ENCODE assay signal across 8 cellular contexts in the genomic region with DNA sequence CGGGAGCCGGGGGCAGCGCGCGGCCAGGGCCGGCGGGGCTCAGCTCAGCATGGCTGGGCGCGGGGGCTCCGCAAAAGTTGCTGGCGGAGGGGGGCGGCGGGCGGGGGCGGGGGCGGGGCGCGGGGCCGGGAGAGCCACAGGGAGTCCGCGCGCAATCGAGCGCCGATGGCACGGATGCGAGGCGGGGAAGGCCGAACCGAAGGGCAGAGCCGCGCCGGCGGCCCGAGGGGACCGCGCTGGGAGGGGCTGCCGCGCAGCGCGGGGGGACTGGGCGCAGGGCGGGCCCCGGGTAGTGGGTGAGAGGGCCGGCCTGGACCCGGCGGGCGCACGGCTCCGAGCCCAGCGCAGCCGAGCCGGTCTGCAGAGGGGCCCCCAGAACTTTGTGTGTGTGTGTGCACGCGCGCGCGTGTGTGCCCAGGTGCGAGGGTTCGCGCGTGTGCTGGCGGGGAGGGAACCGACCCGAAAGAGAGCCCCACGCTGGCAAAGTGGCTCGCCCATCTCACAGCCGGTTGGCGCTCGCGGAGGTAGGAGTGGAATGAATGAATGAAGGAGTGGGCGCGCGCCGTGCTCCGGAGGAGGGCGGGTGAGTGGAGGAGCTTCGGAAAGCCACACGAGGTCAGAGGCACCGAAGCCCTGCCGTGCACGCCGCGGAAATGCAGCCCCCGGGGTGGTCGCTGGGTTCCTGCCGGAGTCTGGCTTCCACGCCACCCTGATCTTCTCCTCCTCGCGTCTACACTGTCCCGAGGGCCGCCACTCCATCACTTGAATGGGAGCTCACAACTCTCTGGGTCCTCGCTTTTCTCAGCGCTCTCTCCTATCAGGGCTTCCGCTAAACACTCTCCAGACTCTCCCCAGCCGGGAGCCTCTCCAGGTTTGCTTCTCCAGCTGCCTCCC. TPM values are rescaled to one million over a fixed set of nuclear protein-coding genes. Genes with fewer than 3 reads are reported as not detected.
DNase-seq lines count a peak whose midpoint lies in the region; ATAC-seq and TF ChIP-seq lines count a peak whose summit lies in the region.

A gene (minus strand): TSS at position 51 of the 894 bp plus-strand sequence. CDS start 375 bp downstream, outside the sequence.

- H3K4me1 Mint-ChIP-seq in activated naive CD4-positive, alpha-beta T cell treated with anti-CD3 and anti-CD28 coated beads, Interleukin-2, amount 50 U/mL, for 24 hours, result peaks cover 51% of the 10 kb centered on the region

- no peaks in the 10 kb centered on the region for H3K9me3 Mint-ChIP-seq in activated naive CD4-positive, alpha-beta T cell treated with anti-CD3 and anti-CD28 coated beads, Interleukin-2, amount 50 U/mL, for 24 hours

- peak within 1 kb of the TSS; percentile 99 for H3K27ac Mint-ChIP-seq in activated naive CD4-positive, alpha-beta T cell treated with anti-CD3 and anti-CD28 coated beads, Interleukin-2, amount 50 U/mL, for 24 hours

- peak within 1 kb of the TSS; percentile 85 to 91 for H3K27ac ChIP-seq in thoracic aorta

- peak within 1 kb of the TSS; percentile 88 for H3K4me3 ChIP-seq in thoracic aorta

- in situ Hi-C loops in KBM-7 (cut with MboI; ENCODE audit: low pct_unique_long_range_greater_than_20kb, low sequenced_read_pairs), result no loop called here

- ATAC-seq in GM21528 (IDR thresholded peaks at IDR 0.05; ENCODE audit: low FRiP score, unreplicated experiment), result peak; percentile 58
- ATAC-seq in thoracic aorta (ENCODE audit: insufficient number of reproducible peaks, low FRiP score, low read depth), result peak; percentile 19

- no peak for TF ChIP-seq CTCF in thoracic aorta (IDR thresholded peaks at IDR 0.05)

- H3K36me3 ChIP-seq in thoracic aorta, result no peaks in the 10 kb centered on the region

- H3K4me3 Mint-ChIP-seq in activated naive CD4-positive, alpha-beta T cell treated with anti-CD3 and anti-CD28 coated beads, Interleukin-2, amount 50 U/mL, for 24 hours, result peak within 1 kb of the TSS; percentile 98

- H3K4me1 ChIP-seq in thoracic aorta (ENCODE audit: control insufficient read depth in 1 of 2, low read depth in 2 of 2), result peaks cover 18 to 36% of the 10 kb centered on the region in 2 donors

- H3K27me3 Mint-ChIP-seq in activated naive CD4-positive, alpha-beta T cell treated with anti-CD3 and anti-CD28 coated beads, Interleukin-2, amount 50 U/mL, for 24 hours, result no peaks in the 10 kb centered on the region

- DNase-seq in DMS153 (lab: John Stamatoyannopoulos, UW) (peak; percentile 42), KBM-7 (peak; percentile 55), SKM-1 (lab: John Stamatoyannopoulos, UW; ENCODE audit: unreplicated experiment) (peak; percentile 16), glomerular endothelial cell (ENCODE audit: extremely low read depth, low read depth, low spot score) (no peak), occipital lobe (lab: John Stamatoyannopoulos, UW) (peak; percentile 61), thoracic aorta (ENCODE audit: low spot score) (peak; percentile 33)

- H3K9me3 ChIP-seq in thoracic aorta, result no peaks in the 10 kb centered on the region

- H3K27me3 ChIP-seq in thoracic aorta (replicated peaks; ENCODE audit: insufficient read depth), result no peaks in the 10 kb centered on the region

- H3K36me3 Mint-ChIP-seq in activated naive CD4-positive, alpha-beta T cell treated with anti-CD3 and anti-CD28 coated beads, Interleukin-2, amount 50 U/mL, for 24 hours, result no peaks in the 10 kb centered on the region

RNA-seq across cellular contexts. Expression of the gene that starts here (rescaled TPM):
- total RNA-seq in glomerular endothelial cell (46.7 and 69.4 TPM in 2 replicates), occipital lobe (12.0 TPM), thoracic aorta (10 to 100 TPM; 49.4 to 68.5 TPM)
